In genomic region chr10:18418579-18419210, GRCh38 we compare ENCODE assay signal across 1 cellular context.
TF ChIP-seq lines count a peak whose summit lies in the region.

No MANE protein-coding gene starts in this region.

TF ChIP-seq in GM12878, 131 proteins besides CTCF, POLR2A, EP300 and RAD21 (continued from another document):
- peak; percentile 89 for TF ChIP-seq ZNF687 (IDR thresholded peaks at IDR 0.05)
- TF ChIP-seq ZNF384 (IDR thresholded peaks at IDR 0.05; ENCODE audit: borderline replicate concordance, low read depth, low read length), result peak; percentile 18; the same call in 1 of the 2 replicates
- no peak for TF ChIP-seq EED (IDR thresholded peaks at IDR 0.05; ENCODE audit: low read depth)
- no peak for TF ChIP-seq MAX (IDR thresholded peaks at IDR 0.05; ENCODE audit: low read depth, low read length)
- TF ChIP-seq CEBPB (IDR thresholded peaks at IDR 0.05; ENCODE audit: borderline replicate concordance in 1 of 2, low read depth in 2 of 2, low read length in 2 of 2), result no peak
- peak; percentile 80 for TF ChIP-seq NBN (IDR thresholded peaks at IDR 0.05)
- TF ChIP-seq TARDBP (IDR thresholded peaks at IDR 0.05; ENCODE audit: borderline replicate concordance), result no peak
- peak; percentile 56; the same call in 1 of the 2 replicates for TF ChIP-seq BCL11A (IDR thresholded peaks at IDR 0.05; ENCODE audit: low read depth, low read length)
- no peak for TF ChIP-seq NFXL1 (IDR thresholded peaks at IDR 0.05; ENCODE audit: borderline replicate concordance)
- TF ChIP-seq SPI1 (IDR thresholded peaks at IDR 0.05; ENCODE audit: borderline replicate concordance, insufficient read depth, low read depth, low read length), result peak; percentile 96
- peak; percentile 64 for TF ChIP-seq SKIL (IDR thresholded peaks at IDR 0.05; ENCODE audit: low read depth, poor library complexity, severe bottlenecking)
- TF ChIP-seq HSF1 (IDR thresholded peaks at IDR 0.05; ENCODE audit: low read depth, low read length), result no peak
- TF ChIP-seq ZNF24 (IDR thresholded peaks at IDR 0.05), result no peak
- no peak for TF ChIP-seq NFIC (IDR thresholded peaks at IDR 0.05; ENCODE audit: low read depth, low read length)
- no peak for TF ChIP-seq SMC3 (IDR thresholded peaks at IDR 0.05; ENCODE audit: borderline replicate concordance, low read length)
- TF ChIP-seq, protein P1, sequence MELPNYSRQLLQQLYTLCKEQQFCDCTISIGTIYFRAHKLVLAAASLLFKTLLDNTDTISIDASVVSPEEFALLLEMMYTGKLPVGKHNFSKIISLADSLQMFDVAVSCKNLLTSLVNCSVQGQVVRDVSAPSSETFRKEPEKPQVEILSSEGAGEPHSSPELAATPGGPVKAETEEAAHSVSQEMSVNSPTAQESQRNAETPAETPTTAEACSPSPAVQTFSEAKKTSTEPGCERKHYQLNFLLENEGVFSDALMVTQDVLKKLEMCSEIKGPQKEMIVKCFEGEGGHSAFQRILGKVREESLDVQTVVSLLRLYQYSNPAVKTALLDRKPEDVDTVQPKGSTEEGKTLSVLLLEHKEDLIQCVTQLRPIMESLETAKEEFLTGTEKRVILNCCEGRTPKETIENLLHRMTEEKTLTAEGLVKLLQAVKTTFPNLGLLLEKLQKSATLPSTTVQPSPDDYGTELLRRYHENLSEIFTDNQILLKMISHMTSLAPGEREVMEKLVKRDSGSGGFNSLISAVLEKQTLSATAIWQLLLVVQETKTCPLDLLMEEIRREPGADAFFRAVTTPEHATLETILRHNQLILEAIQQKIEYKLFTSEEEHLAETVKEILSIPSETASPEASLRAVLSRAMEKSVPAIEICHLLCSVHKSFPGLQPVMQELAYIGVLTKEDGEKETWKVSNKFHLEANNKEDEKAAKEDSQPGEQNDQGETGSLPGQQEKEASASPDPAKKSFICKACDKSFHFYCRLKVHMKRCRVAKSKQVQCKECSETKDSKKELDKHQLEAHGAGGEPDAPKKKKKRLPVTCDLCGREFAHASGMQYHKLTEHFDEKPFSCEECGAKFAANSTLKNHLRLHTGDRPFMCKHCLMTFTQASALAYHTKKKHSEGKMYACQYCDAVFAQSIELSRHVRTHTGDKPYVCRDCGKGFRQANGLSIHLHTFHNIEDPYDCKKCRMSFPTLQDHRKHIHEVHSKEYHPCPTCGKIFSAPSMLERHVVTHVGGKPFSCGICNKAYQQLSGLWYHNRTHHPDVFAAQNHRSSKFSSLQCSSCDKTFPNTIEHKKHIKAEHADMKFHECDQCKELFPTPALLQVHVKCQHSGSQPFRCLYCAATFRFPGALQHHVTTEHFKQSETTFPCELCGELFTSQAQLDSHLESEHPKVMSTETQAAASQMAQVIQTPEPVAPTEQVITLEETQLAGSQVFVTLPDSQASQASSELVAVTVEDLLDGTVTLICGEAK (IDR thresholded peaks at IDR 0.05; ENCODE audit: borderline replicate concordance), result peak; percentile 20; the same call in 1 of the 2 replicates
- TF ChIP-seq ESRRA (IDR thresholded peaks at IDR 0.05; ENCODE audit: low read length), result no peak
- TF ChIP-seq, protein P2, sequence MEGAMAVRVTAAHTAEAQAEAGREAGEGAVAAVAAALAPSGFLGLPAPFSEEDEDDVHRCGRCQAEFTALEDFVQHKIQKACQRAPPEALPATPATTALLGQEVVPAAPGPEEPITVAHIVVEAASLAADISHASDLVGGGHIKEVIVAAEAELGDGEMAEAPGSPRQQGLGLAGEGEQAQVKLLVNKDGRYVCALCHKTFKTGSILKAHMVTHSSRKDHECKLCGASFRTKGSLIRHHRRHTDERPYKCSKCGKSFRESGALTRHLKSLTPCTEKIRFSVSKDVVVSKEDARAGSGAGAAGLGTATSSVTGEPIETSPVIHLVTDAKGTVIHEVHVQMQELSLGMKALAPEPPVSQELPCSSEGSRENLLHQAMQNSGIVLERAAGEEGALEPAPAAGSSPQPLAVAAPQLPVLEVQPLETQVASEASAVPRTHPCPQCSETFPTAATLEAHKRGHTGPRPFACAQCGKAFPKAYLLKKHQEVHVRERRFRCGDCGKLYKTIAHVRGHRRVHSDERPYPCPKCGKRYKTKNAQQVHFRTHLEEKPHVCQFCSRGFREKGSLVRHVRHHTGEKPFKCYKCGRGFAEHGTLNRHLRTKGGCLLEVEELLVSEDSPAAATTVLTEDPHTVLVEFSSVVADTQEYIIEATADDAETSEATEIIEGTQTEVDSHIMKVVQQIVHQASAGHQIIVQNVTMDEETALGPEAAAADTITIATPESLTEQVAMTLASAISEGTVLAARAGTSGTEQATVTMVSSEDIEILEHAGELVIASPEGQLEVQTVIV (IDR thresholded peaks at IDR 0.05; ENCODE audit: borderline replicate concordance, partially characterized antibody), result no peak
- peak; percentile 72 for TF ChIP-seq IKZF1 (conservative IDR thresholded peaks at IDR 0.05)
- peak; percentile 13; the same call in 1 of the 2 replicates for TF ChIP-seq PKNOX1 (IDR thresholded peaks at IDR 0.05)
- no peak for TF ChIP-seq EZH2 (IDR thresholded peaks at IDR 0.05; ENCODE audit: borderline replicate concordance, control insufficient read depth, low read depth, low read length)
- TF ChIP-seq EGR1 (IDR thresholded peaks at IDR 0.05; ENCODE audit: borderline replicate concordance in 1 of 2, low read depth in 2 of 2, low read length in 2 of 2), result no peak
- no peak for TF ChIP-seq RAD51 (IDR thresholded peaks at IDR 0.05)
- peak; percentile 79 for TF ChIP-seq KLF5 (IDR thresholded peaks at IDR 0.05; ENCODE audit: partially characterized antibody)
- TF ChIP-seq SREBF2 (IDR thresholded peaks at IDR 0.05; ENCODE audit: low read length), result no peak
- TF ChIP-seq MEF2B (IDR thresholded peaks at IDR 0.05; ENCODE audit: partially characterized antibody, poor library complexity, severe bottlenecking), result peak; percentile 89
- TF ChIP-seq RUNX3 (IDR thresholded peaks at IDR 0.05; ENCODE audit: low read length), result peak; percentile 19; the same call in 1 of the 2 replicates
- TF ChIP-seq CHD4 (IDR thresholded peaks at IDR 0.05), result no peak
- no peak for TF ChIP-seq POLR2AphosphoS2 (IDR thresholded peaks at IDR 0.05; ENCODE audit: low read depth, low read length)
- no peak for TF ChIP-seq HCFC1 (IDR thresholded peaks at IDR 0.05; ENCODE audit: low read length)
- TF ChIP-seq, protein P3, sequence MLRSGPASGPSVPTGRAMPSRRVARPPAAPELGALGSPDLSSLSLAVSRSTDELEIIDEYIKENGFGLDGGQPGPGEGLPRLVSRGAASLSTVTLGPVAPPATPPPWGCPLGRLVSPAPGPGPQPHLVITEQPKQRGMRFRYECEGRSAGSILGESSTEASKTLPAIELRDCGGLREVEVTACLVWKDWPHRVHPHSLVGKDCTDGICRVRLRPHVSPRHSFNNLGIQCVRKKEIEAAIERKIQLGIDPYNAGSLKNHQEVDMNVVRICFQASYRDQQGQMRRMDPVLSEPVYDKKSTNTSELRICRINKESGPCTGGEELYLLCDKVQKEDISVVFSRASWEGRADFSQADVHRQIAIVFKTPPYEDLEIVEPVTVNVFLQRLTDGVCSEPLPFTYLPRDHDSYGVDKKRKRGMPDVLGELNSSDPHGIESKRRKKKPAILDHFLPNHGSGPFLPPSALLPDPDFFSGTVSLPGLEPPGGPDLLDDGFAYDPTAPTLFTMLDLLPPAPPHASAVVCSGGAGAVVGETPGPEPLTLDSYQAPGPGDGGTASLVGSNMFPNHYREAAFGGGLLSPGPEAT (IDR thresholded peaks at IDR 0.05; ENCODE audit: low read depth), result peak; percentile 62; the same call in 1 of the 2 replicates
- no peak for TF ChIP-seq ZSCAN29 (IDR thresholded peaks at IDR 0.05)
- TF ChIP-seq TCF3 (IDR thresholded peaks at IDR 0.05; ENCODE audit: borderline replicate concordance, insufficient read depth, low read depth, low read length), result no peak
- TF ChIP-seq BCL3 (IDR thresholded peaks at IDR 0.05; ENCODE audit: borderline replicate concordance, insufficient read depth, low read depth, low read length, poor library complexity, severe bottlenecking), result no peak
TF ChIP-seq in GM12878: peak in this region for 19.
